In genomic region chr10:6059506-6059905, GRCh38 we compare ENCODE assay signal across 22 cellular contexts. TPM values are rescaled to one million over a fixed set of nuclear protein-coding genes. Genes with fewer than 3 reads are reported as not detected.
DNase-seq lines count a peak whose midpoint lies in the region; ATAC-seq and TF ChIP-seq lines count a peak whose summit lies in the region.
"Had no signal": no experiment of that assay in that cellular context is flagged by ENCODE, and none has a peak within 500 bp of the region (broad histone marks: within the 10 kb centered on the region; RNA-seq: fewer than 3 reads in every experiment).

No MANE protein-coding gene starts in this region.

- H3K4me3 ChIP-seq in PC-3 (ENCODE audit: low read length), result no peak overlapping the region
- H3K4me3 ChIP-seq: A549, ascending aorta, lung, pancreas, tibial artery had no signal

- H3K36me3 ChIP-seq in PC-3 (ENCODE audit: low read depth, low read length), result no peaks in the 10 kb centered on the region
- H3K36me3 ChIP-seq: ascending aorta, pancreas, tibial artery had no signal

- BruUV-seq in PC-3 (replicated peaks; lab: Mats Ljungman, UMichigan), result no TSS peak

- no peaks in the 10 kb centered on the region for H4K20me1 ChIP-seq in PC-3 (ENCODE audit: low read length)

- H3F3A ChIP-seq in PC-3 (ENCODE audit: low read length, unreplicated experiment), result no peaks in the 10 kb centered on the region

- no peak overlapping the region for H3K4me2 ChIP-seq in PC-3 (ENCODE audit: low read length)
- H3K4me2 ChIP-seq: A549 had no signal

- H3K27ac Mint-ChIP-seq in activated CD4-positive, alpha-beta T cell treated with anti-CD3 and anti-CD28 coated beads, Interleukin-2, amount 10 ng/mL, durations not matched to agents 24 days and 14 days, result peak overlapping the region; percentile 96
- peak overlapping the region; percentile 40 for H3K27ac Mint-ChIP-seq in CD4-positive, alpha-beta T cell
- peak overlapping the region in 4 of 6 donors; percentile 44 to 91 (median 68) for H3K27ac Mint-ChIP-seq in naive B cell

- H3K27me3 Mint-ChIP-seq in activated CD4-positive, alpha-beta T cell treated with anti-CD3 and anti-CD28 coated beads, Interleukin-2, amount 10 ng/mL, durations not matched to agents 24 days and 14 days, result peaks cover 2% of the 10 kb centered on the region
- no peaks in the 10 kb centered on the region for H3K27me3 Mint-ChIP-seq in CD4-positive, alpha-beta T cell
- no peaks in the 10 kb centered on the region for H3K27me3 Mint-ChIP-seq in naive B cell

- no peak overlapping the region for H3K9ac ChIP-seq in PC-3 (ENCODE audit: low read length)

- H3K4me1 ChIP-seq in PC-3 (ENCODE audit: insufficient read depth, low read length), result no peaks in the 10 kb centered on the region
- H3K4me1 ChIP-seq: A549, ascending aorta, pancreas, tibial artery had no signal

- no peaks in the 10 kb centered on the region for H3K27me3 ChIP-seq in CD4-positive, alpha-beta T cell (ENCODE audit: control insufficient read depth, insufficient read depth, low read length)
- H3K27me3 ChIP-seq in PC-3 (ENCODE audit: low read length), result no peaks in the 10 kb centered on the region
- H3K27me3 ChIP-seq: ascending aorta, pancreas had no signal

- CTCF ChIA-PET in CD4-positive, alpha-beta T cell (lab: Charles Lee), result no interaction called here
- CTCF ChIA-PET in PC-3 (lab: Charles Lee), result interaction anchor here (0.7 kb wide), 1 partner anchor 16 kb away, joined by 3 read pairs; no protein-coding TSS in a partner anchor

- peaks cover 51% of the 10 kb centered on the region for H3K4me1 Mint-ChIP-seq in activated CD4-positive, alpha-beta T cell treated with anti-CD3 and anti-CD28 coated beads, Interleukin-2, amount 10 ng/mL, durations not matched to agents 24 days and 14 days
- H3K4me1 Mint-ChIP-seq in CD4-positive, alpha-beta T cell (ENCODE audit: low read depth), result peaks cover 64% of the 10 kb centered on the region
- peaks cover 26 to 68% (median 63%) of the 10 kb centered on the region in 3 donors for H3K4me1 Mint-ChIP-seq in naive B cell

- no peaks in the 10 kb centered on the region for H3K79me2 ChIP-seq in PC-3 (ENCODE audit: low read length)

- intact Hi-C loops in activated CD4-positive, alpha-beta T cell treated with anti-CD3 and anti-CD28 coated beads, Interleukin-2, amount 10 ng/mL, durations not matched to agents 24 days and 14 days (cut with micrococcal nuclease), result loop anchor here (2.0 to 10.0 kb wide), 4 partner anchors 15 to 535 kb away; no protein-coding TSS in a partner anchor
- intact Hi-C loops in CD4-positive, alpha-beta T cell (cut with DNase I, micrococcal nuclease), result no loop called here
- intact Hi-C loops in PC-3 (cut with micrococcal nuclease), result no loop called here
- intact Hi-C loops in posterior cingulate gyrus (cut with DNase I), result no loop called here

- H3K9me2 ChIP-seq in PC-3 (replicated peaks; ENCODE audit: low read length), result no peaks in the 10 kb centered on the region

- peak; percentile 58 for DNase-seq in activated CD4-positive, alpha-beta T cell treated with anti-CD3 and anti-CD28 coated beads, Interleukin-2, amount 10 ng/mL, durations not matched to agents 24 days and 14 days
- DNase-seq in activated CD4-positive, alpha-beta T cell treated with anti-CD3 and anti-CD28 coated beads for 1 hour, result no peak
- no peak for DNase-seq in CD4-positive, alpha-beta T cell
- DNase-seq in activated CD8-positive, alpha-beta memory T cell treated with anti-CD3 and anti-CD28 coated beads, Interleukin-2, amount 50 U/mL, for 48 hours, result peak; percentile 70
- no peak for DNase-seq in naive B cell
- DNase-seq in DMS53 treated with DMSO at 0.1 percent for 48 hours (lab: John Stamatoyannopoulos, UW; ENCODE audit: unreplicated experiment), result no peak
- DNase-seq in PC-3, result no peak
- no peak for DNase-seq in posterior cingulate gyrus
- DNase-seq: C1 segment of cervical spinal cord, DMS153, KG1, NCI-H2029, NCI-H446, pancreas, small intestine, tibial artery had no signal

- H3K9me3 Mint-ChIP-seq in activated CD4-positive, alpha-beta T cell treated with anti-CD3 and anti-CD28 coated beads, Interleukin-2, amount 10 ng/mL, durations not matched to agents 24 days and 14 days, result no peaks in the 10 kb centered on the region
- H3K9me3 Mint-ChIP-seq in CD4-positive, alpha-beta T cell, result no peaks in the 10 kb centered on the region
- peaks cover 0 to 1% (median 0%) of the 10 kb centered on the region in 7 donors for H3K9me3 Mint-ChIP-seq in naive B cell

- H3K36me3 Mint-ChIP-seq in activated CD4-positive, alpha-beta T cell treated with anti-CD3 and anti-CD28 coated beads, Interleukin-2, amount 10 ng/mL, durations not matched to agents 24 days and 14 days (ENCODE audit: low read depth), result peaks cover 69% of the 10 kb centered on the region
- H3K36me3 Mint-ChIP-seq in CD4-positive, alpha-beta T cell (ENCODE audit: low read depth), result no peaks in the 10 kb centered on the region
- H3K36me3 Mint-ChIP-seq in naive B cell, result no peaks in the 10 kb centered on the region

- no peak overlapping the region for H3K27ac ChIP-seq in CD4-positive, alpha-beta T cell (ENCODE audit: low read depth, low read length)
- H3K27ac ChIP-seq in PC-3 (ENCODE audit: low read length), result no peak overlapping the region
- H3K27ac ChIP-seq: A549, ascending aorta, pancreas, tibial artery, VCaP had no signal

- peak overlapping the region; percentile 91 for H3K4me3 Mint-ChIP-seq in activated CD4-positive, alpha-beta T cell treated with anti-CD3 and anti-CD28 coated beads, Interleukin-2, amount 10 ng/mL, durations not matched to agents 24 days and 14 days
- H3K4me3 Mint-ChIP-seq in CD4-positive, alpha-beta T cell, result peak overlapping the region; percentile 69
- H3K4me3 Mint-ChIP-seq in naive B cell, result peak overlapping the region in 6 of 8 donors; percentile 9 to 78 (median 30)

- no peaks in the 10 kb centered on the region for H3K9me3 ChIP-seq in CD4-positive, alpha-beta T cell (ENCODE audit: control insufficient read depth, low read length)
- H3K9me3 ChIP-seq in PC-3 (ENCODE audit: low read length), result no peaks in the 10 kb centered on the region
- H3K9me3 ChIP-seq: A549, ascending aorta, pancreas, tibial artery had no signal

- no peak overlapping the region for H2AFZ ChIP-seq in PC-3 (ENCODE audit: low read length)

- ATAC-seq in CD4-positive, alpha-beta T cell (ENCODE audit: poor library complexity), result no peak
- ATAC-seq in naive B cell (ENCODE audit: low read depth in 2 of 2) (no peak), PC-3 (no peak)
- ATAC-seq: A549, pancreas had no signal

- POLR2A ChIA-PET in CD4-positive, alpha-beta T cell (lab: Charles Lee), result no interaction called here
- POLR2A ChIA-PET in PC-3 (lab: Charles Lee; ENCODE audit: unreplicated experiment), result no interaction called here

- TF ChIP-seq CTCF in CD4-positive, alpha-beta T cell (IDR thresholded peaks at IDR 0.05), result no peak
- TF ChIP-seq CTCF in PC-3 (conservative IDR thresholded peaks at IDR 0.05; ENCODE audit: low read depth, low read length), result no peak

RNA-seq across cellular contexts. Expression of gene IL2RA, which starts 2.7 kb away (rescaled TPM):
- 965 and 989 TPM in 2 replicates for total RNA-seq in activated CD4-positive, alpha-beta T cell treated with anti-CD3 and anti-CD28 coated beads, Interleukin-2, amount 10 ng/mL, durations not matched to agents 24 days and 14 days
- total RNA-seq in CD4-positive, alpha-beta T cell, result 1 to 10 TPM; 4.9 to 5.4 TPM
- polyA plus RNA-seq in naive B cell (ENCODE audit: low read depth in 6 of 6), result 1 to 10 TPM; 1.8 to 9.2 (median 4.7) TPM
- not detected in 2 replicates for total RNA-seq in PC-3 (2014; rRNA removed)
- total RNA-seq: ascending aorta, cerebellum, myocyte had no signal
- polyA plus RNA-seq: A549 had no signal

RNA-seq across cellular contexts. Expression of gene RBM17, which starts 29.3 kb away (rescaled TPM):
- total RNA-seq in activated CD4-positive, alpha-beta T cell treated with anti-CD3 and anti-CD28 coated beads, Interleukin-2, amount 10 ng/mL, durations not matched to agents 24 days and 14 days, result 258 and 262 TPM in 2 replicates
- 100 to 1,000 TPM; 143 to 150 TPM for total RNA-seq in CD4-positive, alpha-beta T cell
- polyA plus RNA-seq in naive B cell (ENCODE audit: low read depth in 6 of 6), result 100 to 1,000 TPM in 1 of 6 donors, 10 to 100 TPM in 5; 50.4 to 118 (median 89.6) TPM
- total RNA-seq in PC-3 (2014; rRNA removed), result 28.4 and 42.0 TPM in 2 replicates

Comparison
In these comparisons a context has a peak if more than half of its experiments do, and no peak if none do; other contexts are left out.
1. DNase-seq: peak in activated CD4-positive, alpha-beta T cell treated with anti-CD3 and anti-CD28 coated beads, Interleukin-2, amount 10 ng/mL, durations not matched to agents 24 days and 14 days (single experiment) and activated CD8-positive, alpha-beta memory T cell treated with anti-CD3 and anti-CD28 coated beads, Interleukin-2, amount 50 U/mL, for 48 hours (single experiment); none in activated CD4-positive, alpha-beta T cell treated with anti-CD3 and anti-CD28 coated beads for 1 hour (single experiment), CD4-positive, alpha-beta T cell (0 of 10), naive B cell (single experiment), DMS53 treated with DMSO at 0.1 percent for 48 hours (single experiment), PC-3 (single experiment) and posterior cingulate gyrus (0 of 10).
2. H3K27ac Mint-ChIP-seq: peak in every context shown above with its lines; median percentile 96 in activated CD4-positive, alpha-beta T cell treated with anti-CD3 and anti-CD28 coated beads, Interleukin-2, amount 10 ng/mL, durations not matched to agents 24 days and 14 days; 68 in naive B cell; 40 in CD4-positive, alpha-beta T cell.
3. H3K4me3 Mint-ChIP-seq: peak in every context shown above with its lines; median percentile 91 in activated CD4-positive, alpha-beta T cell treated with anti-CD3 and anti-CD28 coated beads, Interleukin-2, amount 10 ng/mL, durations not matched to agents 24 days and 14 days; 69 in CD4-positive, alpha-beta T cell; 30 in naive B cell.
4. RNA of gene IL2RA, which starts 2.7 kb away (total RNA-seq): 965 to 989 TPM in activated CD4-positive, alpha-beta T cell treated with anti-CD3 and anti-CD28 coated beads, Interleukin-2, amount 10 ng/mL, durations not matched to agents 24 days and 14 days; 4.9 to 5.4 TPM in CD4-positive, alpha-beta T cell and not detected in PC-3; every median in the first group is over 100 times any median in the second.